In genomic region chr1:210400043-210400840, GRCh38 we compare ENCODE assay signal across 8 cellular contexts.
DNase-seq lines count a peak whose midpoint lies in the region; ATAC-seq, FAIRE-seq and TF ChIP-seq lines count a peak whose summit lies in the region.

No MANE protein-coding gene starts in this region.

- H3K27ac ChIP-seq in PC-9 = no peak overlapping the region

- intact Hi-C loops in PC-9 (cut with micrococcal nuclease; ENCODE audit: unreplicated experiment) = loop anchor here (1.0 to 10.0 kb wide), 4 partner anchors 40 to 405 kb away; no protein-coding TSS in a partner anchor

- H3K36me3 Mint-ChIP-seq in activated T-cell treated with anti-CD3 and anti-CD28 coated beads, Interleukin-2, amount 50 U/mL, for 4 hours (ENCODE audit: insufficient read depth) = peaks cover 8% of the 10 kb centered on the region
- peaks cover 2% of the 10 kb centered on the region for H3K36me3 Mint-ChIP-seq in osteocyte (ENCODE audit: unreplicated experiment)

- POLR2A ChIA-PET in PC-9 (lab: Charles Lee; ENCODE audit: unreplicated experiment) = no interaction called here

- H3K9me2 ChIP-seq in PC-9 (ENCODE audit: insufficient read depth) = peaks cover 5% of the 10 kb centered on the region; the same call in 1 of the 2 replicates

- peaks cover 35% of the 10 kb centered on the region for H3K4me1 Mint-ChIP-seq in activated T-cell treated with anti-CD3 and anti-CD28 coated beads, Interleukin-2, amount 50 U/mL, for 4 hours (ENCODE audit: low read depth)
- H3K4me1 Mint-ChIP-seq in osteocyte (ENCODE audit: unreplicated experiment) = peaks cover 12% of the 10 kb centered on the region

- ATAC-seq in GM21619 (IDR thresholded peaks at IDR 0.05; ENCODE audit: unreplicated experiment) = peak; percentile 91
- peak; percentile 55 to 59 for ATAC-seq in activated T-cell treated with anti-CD3 and anti-CD28 coated beads, Interleukin-2, amount 50 U/mL, for 4 hours

- DNase-seq in HuH-7 (ENCODE audit: low spot score) (peak; percentile 70), PC-9 (peak; percentile 52 to 65), fibroblast of villous mesenchyme (ENCODE audit: low read depth) (peak; percentile 65), osteocyte (ENCODE audit: extremely low spot score, unreplicated experiment) (no peak), NCI-H187 treated with DMSO at 0.1 percent for 48 hours (lab: John Stamatoyannopoulos, UW) (no peak)
- no peak for DNase-seq in activated T-cell treated with anti-CD3 and anti-CD28 coated beads, Interleukin-2, amount 50 U/mL, for 4 hours

- H3K9me3 Mint-ChIP-seq in activated T-cell treated with anti-CD3 and anti-CD28 coated beads, Interleukin-2, amount 50 U/mL, for 4 hours = peaks cover 3% of the 10 kb centered on the region
- peaks cover 4% of the 10 kb centered on the region for H3K9me3 Mint-ChIP-seq in osteocyte (ENCODE audit: unreplicated experiment)

- no peak overlapping the region for H3K4me3 ChIP-seq in PC-9
- no peak overlapping the region for H3K4me3 ChIP-seq in fibroblast of villous mesenchyme (ENCODE audit: low read depth, low read length)

- no peaks in the 10 kb centered on the region for H3K9me3 ChIP-seq in PC-9 (ENCODE audit: insufficient read depth, low read depth)

- no TSS peak for BruUV-seq in PC-9 (replicated peaks; lab: Mats Ljungman, UMichigan)

- H3K36me3 ChIP-seq in PC-9 (ENCODE audit: low read depth) = no peaks in the 10 kb centered on the region

- H3K27me3 Mint-ChIP-seq in activated T-cell treated with anti-CD3 and anti-CD28 coated beads, Interleukin-2, amount 50 U/mL, for 4 hours (ENCODE audit: low read depth) = no peaks in the 10 kb centered on the region
- H3K27me3 Mint-ChIP-seq in osteocyte (ENCODE audit: unreplicated experiment) = no peaks in the 10 kb centered on the region

- CTCF ChIA-PET in PC-9 (lab: Charles Lee) = interaction anchor here (0.5 to 1.5 kb wide), 5 partner anchors 24 to 108 kb away, joined by 3 to 6 read pairs (median 4); no protein-coding TSS in a partner anchor

- H3K79me2 ChIP-seq in PC-9 (ENCODE audit: low read depth) = no peaks in the 10 kb centered on the region

- H3K4me2 ChIP-seq in PC-9 = no peak overlapping the region

- TF ChIP-seq CTCF in PC-9 (conservative IDR thresholded peaks at IDR 0.05) (peak; percentile 83), fibroblast of villous mesenchyme (IDR thresholded peaks at IDR 0.05; ENCODE audit: insufficient read depth, low read depth, low read length) (peak; percentile 96), osteocyte (IDR thresholded peaks at IDR 0.05) (peak; percentile 92)

- H3F3A ChIP-seq in PC-9 (ENCODE audit: insufficient read depth, low read depth) = no peaks in the 10 kb centered on the region

- H3K4me1 ChIP-seq in PC-9 (replicated peaks; ENCODE audit: insufficient read depth) = no peaks in the 10 kb centered on the region

- no peaks in the 10 kb centered on the region for H4K20me1 ChIP-seq in PC-9 (ENCODE audit: insufficient read depth)

- peak overlapping the region; percentile 39 for H3K4me3 Mint-ChIP-seq in activated T-cell treated with anti-CD3 and anti-CD28 coated beads, Interleukin-2, amount 50 U/mL, for 4 hours
- no peak overlapping the region for H3K4me3 Mint-ChIP-seq in osteocyte (ENCODE audit: unreplicated experiment)

- no peak overlapping the region for H2AFZ ChIP-seq in PC-9

- no peaks in the 10 kb centered on the region for H3K27me3 ChIP-seq in PC-9 (ENCODE audit: insufficient read depth, low read depth)

- H3K27ac Mint-ChIP-seq in osteocyte (ENCODE audit: unreplicated experiment) = no peak overlapping the region

- FAIRE-seq in G401.6 (lab: Jason Lieb, UNC) = peak; percentile 91

Comparison
In these comparisons a context has a peak if more than half of its experiments do, and no peak if none do; other contexts are left out.
1. DNase-seq: peak in HuH-7 (single experiment), PC-9 (2 of 2) and fibroblast of villous mesenchyme (single experiment); none in activated T-cell treated with anti-CD3 and anti-CD28 coated beads, Interleukin-2, amount 50 U/mL, for 4 hours (single experiment), osteocyte (single experiment) and NCI-H187 treated with DMSO at 0.1 percent for 48 hours (single experiment).
2. Peak in every context shown above with its lines, with median percentiles within 50 percentile points of each other: CTCF ChIP-seq.